In genomic region chr2:191593622-191594416, GRCh38 we compare ENCODE assay signal across 18 cellular contexts.
A peak's percentile ranks its signal among the peaks of the same experiment; 100 is the strongest.
DNase-seq lines count a peak whose midpoint lies in the region; ATAC-seq and TF ChIP-seq lines count a peak whose summit lies in the region.
"Had no signal": no experiment of that assay in that cellular context is flagged by ENCODE, and none has a peak within 500 bp of the region (broad histone marks: within the 10 kb centered on the region; RNA-seq: fewer than 3 reads in every experiment).

No MANE protein-coding gene starts in this region.

- DNase-seq in Daoy (ENCODE audit: low read depth): peak; percentile 49
- DNase-seq in LHCN-M2 (ENCODE audit: low read depth): peak; percentile 68
- peak; percentile 99 for DNase-seq in MCF 10A (ENCODE audit: unreplicated experiment)
- DNase-seq in lung (ENCODE audit: low spot score): no peak
- DNase-seq in NCI-H1417 treated with DMSO at 0.1 percent for 48 hours (lab: John Stamatoyannopoulos, UW): no peak
- DNase-seq in adrenal gland: no peak
- DNase-seq in COR-L47 (lab: John Stamatoyannopoulos, UW): no peak
- no peak for DNase-seq in thyroid gland
- DNase-seq: activated T-cell treated with anti-CD3 and anti-CD28 coated beads, Interleukin-2, amount 50 U/mL, for 1 hour; anterior cingulate cortex; KBM-7; NCI-H2029 treated with DMSO at 0.1 percent for 48 hours; right cardiac atrium; stimulated activated naive CD4-positive, alpha-beta T cell treated with Interleukin-2 at 50 U/mL for 16 hours had no signal

- 75 to 77% methylated on average over 5 of the region's 5 CpGs for WGBS in lung, 2 donors
- WGBS in adrenal gland, 4 donors: 60 to 76% (median 74%) methylated on average over 5 of the region's 5 CpGs
- WGBS in thyroid gland, 2 donors: 73 to 87% methylated on average over 5 of the region's 5 CpGs

- CTCF ChIA-PET in MCF 10A (lab: Yijun Ruan, JAX): no interaction called here

- BruUV-seq in MCF 10A (replicated peaks; lab: Mats Ljungman, UMichigan): no TSS peak

- H3K27ac Mint-ChIP-seq in MCF 10A (ENCODE audit: low read depth, unreplicated experiment): peak overlapping the region; percentile 92
- H3K27ac Mint-ChIP-seq: natural killer cell treated with Interleukin-12 subunit alpha and Interleukin-12 subunit beta and Interleukin-15 and Interleukin-18, amount 100 ng/mL, for 72 hours had no signal

- H3K4me3 Mint-ChIP-seq in MCF 10A (ENCODE audit: unreplicated experiment): peak overlapping the region; percentile 14
- H3K4me3 Mint-ChIP-seq: natural killer cell treated with Interleukin-12 subunit alpha and Interleukin-12 subunit beta and Interleukin-15 and Interleukin-18, amount 100 ng/mL, for 72 hours had no signal

- POLR2A ChIA-PET in MCF 10A (lab: Yijun Ruan, JAX): interaction anchor here (0.7 to 1.0 kb wide), 4 partner anchors 10 to 98 kb away, joined by 3 to 4 read pairs (median 4); partner anchors contain the start of gene NABP1

- H3K4me1 Mint-ChIP-seq in MCF 10A (ENCODE audit: insufficient read depth, unreplicated experiment): peaks cover 6% of the 10 kb centered on the region

- TF ChIP-seq CTCF in MCF 10A (IDR thresholded peaks at IDR 0.05; ENCODE audit: unreplicated experiment): no peak
- TF ChIP-seq CTCF in lung (IDR thresholded peaks at IDR 0.05; ENCODE audit: control extremely low read depth, extremely low read depth): no peak
- TF ChIP-seq CTCF in adrenal gland (IDR thresholded peaks at IDR 0.05): no peak
- TF ChIP-seq CTCF in thyroid gland (IDR thresholded peaks at IDR 0.05): no peak

- H3K27ac ChIP-seq in lung (ENCODE audit: low read depth in 1 of 2, low read length in 1 of 2) (no peak overlapping the region), adrenal gland (no peak overlapping the region), thyroid gland (no peak overlapping the region)
- H3K27ac ChIP-seq: gastroesophageal sphincter had no signal

- H3K4me1 ChIP-seq in lung (ENCODE audit: control insufficient read depth in 2 of 2, insufficient read depth in 2 of 2, low read length in 2 of 2) (no peaks in the 10 kb centered on the region), adrenal gland (replicated peaks in 1 of 2) (no peaks in the 10 kb centered on the region), thyroid gland (no peaks in the 10 kb centered on the region)
- H3K4me1 ChIP-seq: gastroesophageal sphincter had no signal

- H3K36me3 Mint-ChIP-seq in MCF 10A (ENCODE audit: insufficient read depth, unreplicated experiment): no peaks in the 10 kb centered on the region
- H3K36me3 Mint-ChIP-seq: natural killer cell treated with Interleukin-12 subunit alpha and Interleukin-12 subunit beta and Interleukin-15 and Interleukin-18, amount 100 ng/mL, for 72 hours had no signal

- peak; percentile 69 for ATAC-seq in lung (ENCODE audit: insufficient read depth, low FRiP score)
- ATAC-seq: activated CD4-positive, CD25-positive, alpha-beta regulatory T cell treated with anti-CD3 and anti-CD28 coated beads, Interleukin-2, amount 50 U/mL, for 24 hours; gastroesophageal sphincter; left lobe of liver; natural killer cell treated with Interleukin-12 subunit alpha and Interleukin-12 subunit beta and Interleukin-15 and Interleukin-18, amount 100 ng/mL, for 72 hours; right cardiac atrium had no signal

- H3K9me3 Mint-ChIP-seq in MCF 10A (ENCODE audit: unreplicated experiment): no peaks in the 10 kb centered on the region
- H3K9me3 Mint-ChIP-seq: natural killer cell treated with Interleukin-12 subunit alpha and Interleukin-12 subunit beta and Interleukin-15 and Interleukin-18, amount 100 ng/mL, for 72 hours had no signal

- no peaks in the 10 kb centered on the region for H3K9me3 ChIP-seq in lung (ENCODE audit: control insufficient read depth in 2 of 2, insufficient read depth in 1 of 2, low read length in 1 of 2)
- H3K9me3 ChIP-seq in adrenal gland (replicated peaks in 1 of 3): no peaks in the 10 kb centered on the region
- no peaks in the 10 kb centered on the region for H3K9me3 ChIP-seq in thyroid gland

- no peak for TF ChIP-seq POLR2A in adrenal gland (IDR thresholded peaks at IDR 0.05)
- TF ChIP-seq POLR2A in thyroid gland (IDR thresholded peaks at IDR 0.05): no peak

- H3K36me3 ChIP-seq in lung (ENCODE audit: control insufficient read depth in 2 of 2, insufficient read depth in 2 of 2, low read length in 2 of 2) (no peaks in the 10 kb centered on the region), adrenal gland (replicated peaks in 1 of 2) (no peaks in the 10 kb centered on the region), thyroid gland (no peaks in the 10 kb centered on the region)
- H3K36me3 ChIP-seq: gastroesophageal sphincter had no signal

- no peaks in the 10 kb centered on the region for H3K27me3 ChIP-seq in lung (ENCODE audit: control insufficient read depth, insufficient read depth)
- H3K27me3 ChIP-seq in adrenal gland: no peaks in the 10 kb centered on the region
- H3K27me3 ChIP-seq in thyroid gland: no peaks in the 10 kb centered on the region
- H3K27me3 ChIP-seq: gastroesophageal sphincter had no signal

- intact Hi-C loops in MCF 10A (cut with micrococcal nuclease): loop anchor here (1.0 to 5.0 kb wide), 2 partner anchors 43 to 83 kb away; no protein-coding TSS in a partner anchor
- intact Hi-C loops in adrenal gland (cut with DNase I): no loop called here
- intact Hi-C loops in thyroid gland (cut with DNase I): no loop called here

- no peaks in the 10 kb centered on the region for H3K27me3 Mint-ChIP-seq in MCF 10A (ENCODE audit: insufficient read depth, unreplicated experiment)

- H3K4me3 ChIP-seq in lung: no peak overlapping the region
- H3K4me3 ChIP-seq in adrenal gland: no peak overlapping the region
- no peak overlapping the region for H3K4me3 ChIP-seq in thyroid gland (replicated peaks in 1 of 3)
- H3K4me3 ChIP-seq: gastroesophageal sphincter had no signal

Comparison
In these comparisons a context has a peak if more than half of its experiments do, and no peak if none do; other contexts are left out.
1. DNase-seq: peak in Daoy (single experiment), LHCN-M2 (single experiment) and MCF 10A (single experiment); none in lung (single experiment), NCI-H1417 treated with DMSO at 0.1 percent for 48 hours (single experiment), adrenal gland (0 of 7), COR-L47 (single experiment) and thyroid gland (0 of 2).